ENCODE assay signal across 10 cellular contexts in genomic region chr3:126180477-126181397, GRCh38. TPM values are rescaled to one million over a fixed set of nuclear protein-coding genes. Genes with fewer than 3 reads are reported as not detected.
DNase-seq lines count a peak whose midpoint lies in the region; ATAC-seq, FAIRE-seq and TF ChIP-seq lines count a peak whose summit lies in the region.
"Had no signal": no experiment of that assay in that cellular context is flagged by ENCODE, and none has a peak within 500 bp of the region (broad histone marks: within the 10 kb centered on the region; RNA-seq: fewer than 3 reads in every experiment).

ALDH1L1 (minus strand) TSS chr3:126180586; CDS start chr3:126160979, 19,607 bp downstream.

- FAIRE-seq in HTR-8/SVneo (lab: Jason Lieb, UNC): peak; percentile 16
- FAIRE-seq: K562 had no signal

- DNase-seq in HTR-8/SVneo (ENCODE audit: insufficient read length, low spot score) (peak; percentile 53), amniotic epithelial cell (ENCODE audit: low read depth) (peak; percentile 43), hepatocyte (ENCODE audit: low spot score) (peak; percentile 80), putamen (ENCODE audit: low spot score) (peak; percentile 74), HCEC 1CT (no peak), NCI-H1694 (lab: John Stamatoyannopoulos, UW) (no peak)

- H3K4me1 ChIP-seq in hepatocyte (ENCODE audit: insufficient read depth): peaks cover 2% of the 10 kb centered on the region

- H3K36me3 ChIP-seq in hepatocyte (replicated peaks; ENCODE audit: insufficient read depth, low read depth): no peaks in the 10 kb centered on the region

- no peaks in the 10 kb centered on the region for H4K20me1 ChIP-seq in hepatocyte (ENCODE audit: insufficient read depth, poor library complexity, severe bottlenecking)

- no peaks in the 10 kb centered on the region for H3K9me2 ChIP-seq in hepatocyte (replicated peaks; ENCODE audit: insufficient read depth)

- H3K27me3 ChIP-seq in hepatocyte: peaks cover 5% of the 10 kb centered on the region

- peak within 1 kb of the TSS; percentile 51 for H3K27ac ChIP-seq in hepatocyte

- H3K4me3 ChIP-seq in hepatocyte: peak within 1 kb of the TSS; percentile 50
- H3K4me3 ChIP-seq: K562 had no signal

- H3K9me3 ChIP-seq in hepatocyte (ENCODE audit: low read depth): no peaks in the 10 kb centered on the region

- peak within 1 kb of the TSS; percentile 85 for H2AFZ ChIP-seq in hepatocyte

- H3K79me2 ChIP-seq in hepatocyte: no peaks in the 10 kb centered on the region

- H3K4me2 ChIP-seq in hepatocyte: peak within 1 kb of the TSS; percentile 97

- TF ChIP-seq CTCF in hepatocyte (IDR thresholded peaks at IDR 0.05; ENCODE audit: poor library complexity): no peak

- 8% methylated on average over 41 of the region's 54 CpGs for WGBS in hepatocyte (ENCODE audit: low lambda C conversion rate, missing lambda C conversion rate)

- ATAC-seq in HG02840 (IDR thresholded peaks at IDR 0.05; ENCODE audit: low FRiP score, unreplicated experiment) (no peak), GM19463 (IDR thresholded peaks at IDR 0.05; ENCODE audit: unreplicated experiment) (no peak)
- ATAC-seq: K562 had no signal

RNA-seq across cellular contexts. Expression of gene ALDH1L1, which starts in this region (rescaled TPM):
- total RNA-seq in hepatocyte: 15.9 and 25.0 TPM in 2 replicates
- polyA plus RNA-seq in hepatocyte: 15.5 and 22.6 TPM in 2 replicates
- total RNA-seq: pulmonary artery endothelial cell had no signal

Comparison
In these comparisons a context has a peak if more than half of its experiments do, and no peak if none do; other contexts are left out.
1. DNase-seq: peak in HTR-8/SVneo (single experiment), amniotic epithelial cell (single experiment), hepatocyte (single experiment) and putamen (single experiment); none in HCEC 1CT (single experiment) and NCI-H1694 (single experiment).